In the genomic region with DNA sequence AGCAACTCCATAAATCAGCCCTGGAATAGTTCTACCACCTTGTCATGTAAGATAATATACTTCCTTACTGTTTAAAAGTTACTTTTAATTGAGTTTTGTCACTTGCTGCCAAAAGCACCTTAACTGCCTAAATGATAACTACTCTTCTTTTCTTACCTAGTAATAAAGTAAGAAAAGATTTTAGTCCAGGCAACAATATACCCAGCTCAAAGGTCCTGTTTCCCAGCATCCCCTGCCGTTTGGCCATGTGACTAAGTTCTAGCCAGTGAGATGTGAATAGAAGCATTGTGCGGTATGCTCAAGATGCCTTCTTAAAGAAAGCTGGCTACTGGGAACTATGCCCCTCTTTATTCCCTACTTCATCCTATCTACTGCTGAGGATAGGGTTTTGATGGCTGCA, we compare ENCODE assay signal across 1 cellular context.
TF ChIP-seq lines count a peak whose summit lies in the region.

No MANE protein-coding gene starts in this region.

TF ChIP-seq in A549, 52 proteins besides CTCF, POLR2A, EP300 and RAD21 (continued from another document):
- no peak for TF ChIP-seq MAX (IDR thresholded peaks at IDR 0.05)
